In genomic region chr20:62367136-62367482, GRCh38 we compare ENCODE assay signal across 7 cellular contexts. TPM values are rescaled to one million over a fixed set of nuclear protein-coding genes. Genes with fewer than 3 reads are reported as not detected.
DNase-seq lines count a peak whose midpoint lies in the region; ATAC-seq and TF ChIP-seq lines count a peak whose summit lies in the region.

LAMA5 (minus strand) TSS chr20:62367312; CDS start chr20:62367245, 67 bp downstream.

- H3K4me1 ChIP-seq in ascending aorta (peaks cover 46 to 76% of the 10 kb centered on the region in 2 donors), right cardiac atrium (ENCODE audit: control insufficient read depth, insufficient read depth, low read length) (peaks cover 13% of the 10 kb centered on the region)

- under 1% methylated on average over 49 of the region's 52 CpGs for WGBS in right cardiac atrium

- ATAC-seq in right cardiac atrium (peak; percentile 18 to 51), HG03280 (IDR thresholded peaks at IDR 0.05; ENCODE audit: unreplicated experiment) (no peak)

- H3K9me3 ChIP-seq in ascending aorta (no peaks in the 10 kb centered on the region), right cardiac atrium (ENCODE audit: control insufficient read depth, low read length) (no peaks in the 10 kb centered on the region)

- H3K27me3 ChIP-seq in ascending aorta, result no peaks in the 10 kb centered on the region
- H3K27me3 ChIP-seq in right cardiac atrium (ENCODE audit: control insufficient read depth, insufficient read depth), result no peaks in the 10 kb centered on the region

- TF ChIP-seq CTCF in GM12875 (IDR thresholded peaks at IDR 0.05; ENCODE audit: borderline replicate concordance, insufficient read depth, low read depth, low read length) (no peak), ascending aorta (IDR thresholded peaks at IDR 0.05) (no peak)

- peaks cover 0 to 1% of the 10 kb centered on the region in 2 donors for H3K36me3 ChIP-seq in ascending aorta

- intact Hi-C loops in ascending aorta (cut with DNase I), result no loop called here
- intact Hi-C loops in right cardiac atrium (cut with DNase I), result no loop called here

- peak within 1 kb of the TSS; percentile 91 to 98 for H3K27ac ChIP-seq in ascending aorta
- H3K27ac ChIP-seq in right cardiac atrium (ENCODE audit: low read length), result peak within 1 kb of the TSS; percentile 61

- DNase-seq in LoVo (ENCODE audit: low spot score), result peak; percentile 63
- DNase-seq in ascending aorta (ENCODE audit: low spot score in 2 of 2), result no peak
- DNase-seq in right cardiac atrium, result peak; percentile 68 to 89 (median 88)
- no peak for DNase-seq in renal cortical epithelial cell (ENCODE audit: low read depth)
- DNase-seq in NCI-H524 (lab: John Stamatoyannopoulos, UW), result no peak

- H3K4me3 ChIP-seq in GM12875 (ENCODE audit: low read depth, low read length) (peak within 1 kb of the TSS; percentile 26), ascending aorta (peak within 1 kb of the TSS; percentile 94 to 98), right cardiac atrium (ENCODE audit: low read length) (peak within 1 kb of the TSS; percentile 84)

RNA-seq across cellular contexts. Expression of gene LAMA5, which starts in this region (rescaled TPM):
- 469 TPM for total RNA-seq in ascending aorta
- 10 to 100 TPM; 77.4 to 97.9 (median 86.8) TPM for total RNA-seq in right cardiac atrium
- 93.7 TPM for polyA plus RNA-seq in right cardiac atrium
- total RNA-seq in renal cortical epithelial cell, result 58.5 and 299 TPM in 2 replicates

Comparison
In these comparisons a context has a peak if more than half of its experiments do, and no peak if none do; other contexts are left out.
1. H3K4me3 ChIP-seq: peak in every context shown above with its lines; median percentile 96 in ascending aorta; 84 in right cardiac atrium; 26 in GM12875.
2. DNase-seq: peak in LoVo (single experiment) and right cardiac atrium (3 of 3); none in ascending aorta (0 of 2), renal cortical epithelial cell (single experiment) and NCI-H524 (0 of 2).